ENCODE assay signal across 9 cellular contexts in the genomic region with DNA sequence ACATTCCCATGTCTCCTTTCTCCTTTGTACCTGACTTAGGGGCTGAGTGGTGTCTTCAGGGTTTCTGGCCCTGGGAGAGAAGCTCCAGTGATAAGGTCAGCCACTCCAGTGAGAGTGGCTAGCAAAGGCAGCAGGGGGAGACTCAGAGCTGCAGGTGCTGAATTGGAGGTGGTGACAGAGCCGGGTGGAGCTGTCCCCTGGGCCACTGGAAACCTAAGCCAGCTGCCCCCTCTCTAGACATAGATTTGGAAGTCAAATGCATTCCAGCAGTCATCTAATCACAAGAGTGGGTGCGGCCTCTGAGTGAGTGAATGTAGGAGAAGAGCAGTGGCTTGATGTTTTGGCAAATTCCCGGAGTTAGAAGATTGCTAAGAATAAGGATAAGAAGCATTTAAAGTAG. TPM values are rescaled to one million over a fixed set of nuclear protein-coding genes. Genes with fewer than 3 reads are reported as not detected.
DNase-seq lines count a peak whose midpoint lies in the region; ATAC-seq and TF ChIP-seq lines count a peak whose summit lies in the region.
"Had no signal": no experiment of that assay in that cellular context is flagged by ENCODE, and none has a peak within 500 bp of the region (broad histone marks: within the 10 kb centered on the region; RNA-seq: fewer than 3 reads in every experiment).

No MANE protein-coding gene starts in this region.

- no peak overlapping the region for H3K4me3 ChIP-seq in foreskin fibroblast (ENCODE audit: low read depth in 1 of 2, low read length in 2 of 2)
- H3K4me3 ChIP-seq in stomach, result no peak overlapping the region

- peaks cover 0 to 1% (median under 1%) of the 10 kb centered on the region in 4 donors for H3K36me3 ChIP-seq in stomach

- no peak for TF ChIP-seq EP300 in stomach (IDR thresholded peaks at IDR 0.05)

- no peak for ATAC-seq in GM21528 (IDR thresholded peaks at IDR 0.05; ENCODE audit: low FRiP score, unreplicated experiment)

- H3K27me3 ChIP-seq in stomach, result no peaks in the 10 kb centered on the region

- H3K27ac ChIP-seq in stomach, result peak overlapping the region; percentile 31 to 72 (median 68)

- CTCF ChIA-PET in activated CD4-positive, alpha-beta memory T cell treated with anti-CD3 and anti-CD28 coated beads for 36 hours (lab: Charles Lee), result interaction anchor here (0.7 to 1.1 kb wide), 3 partner anchors 9 to 91 kb away, joined by 3 to 4 read pairs (median 3); no protein-coding TSS in a partner anchor
- CTCF ChIA-PET in activated CD4-positive, alpha-beta memory T cell treated with anti-CD3 and anti-CD28 coated beads, Interleukin-2, amount 10 ng/mL, durations not matched to agents 7 days and 5 days (lab: Charles Lee), result no interaction called here

- no peak overlapping the region for H3K27ac Mint-ChIP-seq in activated CD4-positive, alpha-beta memory T cell treated with anti-CD3 and anti-CD28 coated beads for 36 hours
- H3K27ac Mint-ChIP-seq in activated CD4-positive, alpha-beta memory T cell treated with anti-CD3 and anti-CD28 coated beads, Interleukin-2, amount 10 ng/mL, durations not matched to agents 7 days and 5 days, result no peak overlapping the region

- no peaks in the 10 kb centered on the region for H3K9me3 Mint-ChIP-seq in activated CD4-positive, alpha-beta memory T cell treated with anti-CD3 and anti-CD28 coated beads for 36 hours
- H3K9me3 Mint-ChIP-seq in activated CD4-positive, alpha-beta memory T cell treated with anti-CD3 and anti-CD28 coated beads, Interleukin-2, amount 10 ng/mL, durations not matched to agents 7 days and 5 days, result no peaks in the 10 kb centered on the region

- no peak overlapping the region for H3K4me3 Mint-ChIP-seq in activated CD4-positive, alpha-beta memory T cell treated with anti-CD3 and anti-CD28 coated beads for 36 hours
- no peak overlapping the region for H3K4me3 Mint-ChIP-seq in activated CD4-positive, alpha-beta memory T cell treated with anti-CD3 and anti-CD28 coated beads, Interleukin-2, amount 10 ng/mL, durations not matched to agents 7 days and 5 days

- no peaks in the 10 kb centered on the region for H3K36me3 Mint-ChIP-seq in activated CD4-positive, alpha-beta memory T cell treated with anti-CD3 and anti-CD28 coated beads for 36 hours
- no peaks in the 10 kb centered on the region for H3K36me3 Mint-ChIP-seq in activated CD4-positive, alpha-beta memory T cell treated with anti-CD3 and anti-CD28 coated beads, Interleukin-2, amount 10 ng/mL, durations not matched to agents 7 days and 5 days (ENCODE audit: low read depth)

- peak; percentile 24 for TF ChIP-seq CTCF in foreskin fibroblast (IDR thresholded peaks at IDR 0.05; ENCODE audit: low read depth, low read length)
- TF ChIP-seq CTCF in stomach (IDR thresholded peaks at IDR 0.05), result peak in 3 of 7 experiments; percentile 11 to 38 (median 17)

- no peak for TF ChIP-seq POLR2A in stomach (IDR thresholded peaks at IDR 0.05)

- DNase-seq in activated CD4-positive, alpha-beta memory T cell treated with anti-CD3 and anti-CD28 coated beads for 36 hours, result peak; percentile 35
- no peak for DNase-seq in activated CD4-positive, alpha-beta memory T cell treated with anti-CD3 and anti-CD28 coated beads, Interleukin-2, amount 10 ng/mL, durations not matched to agents 7 days and 5 days
- DNase-seq in NCI-H526 (lab: John Stamatoyannopoulos, UW) (peak; percentile 93 to 95), foreskin fibroblast (peak in 1 of 2 donors; percentile 30), stomach (peak; percentile 50), activated T-cell treated with anti-CD3 and anti-CD28 coated beads for 4 hours (no peak), GDM1 (lab: John Stamatoyannopoulos, UW) (no peak)
- DNase-seq: DMS79 treated with DMSO at 0.1 percent for 48 hours had no signal

- peaks cover 34% of the 10 kb centered on the region for H3K4me1 Mint-ChIP-seq in activated CD4-positive, alpha-beta memory T cell treated with anti-CD3 and anti-CD28 coated beads for 36 hours (ENCODE audit: low read depth)
- H3K4me1 Mint-ChIP-seq in activated CD4-positive, alpha-beta memory T cell treated with anti-CD3 and anti-CD28 coated beads, Interleukin-2, amount 10 ng/mL, durations not matched to agents 7 days and 5 days, result peaks cover 12% of the 10 kb centered on the region

- peaks cover 28 to 64% (median 46%) of the 10 kb centered on the region in 4 donors for H3K4me1 ChIP-seq in stomach

- WGBS in stomach, 5 donors, result 30 to 55% (median 38%) methylated on average over 3 of the region's 3 CpGs

- H3K9me3 ChIP-seq in stomach, result no peaks in the 10 kb centered on the region

- POLR2A ChIA-PET in activated CD4-positive, alpha-beta memory T cell treated with anti-CD3 and anti-CD28 coated beads for 36 hours (lab: Charles Lee), result no interaction called here
- POLR2A ChIA-PET in activated CD4-positive, alpha-beta memory T cell treated with anti-CD3 and anti-CD28 coated beads, Interleukin-2, amount 10 ng/mL, durations not matched to agents 7 days and 5 days (lab: Charles Lee), result no interaction called here

- peaks cover 1% of the 10 kb centered on the region for H3K27me3 Mint-ChIP-seq in activated CD4-positive, alpha-beta memory T cell treated with anti-CD3 and anti-CD28 coated beads for 36 hours
- peaks cover 18% of the 10 kb centered on the region for H3K27me3 Mint-ChIP-seq in activated CD4-positive, alpha-beta memory T cell treated with anti-CD3 and anti-CD28 coated beads, Interleukin-2, amount 10 ng/mL, durations not matched to agents 7 days and 5 days

- intact Hi-C loops in activated CD4-positive, alpha-beta memory T cell treated with anti-CD3 and anti-CD28 coated beads for 36 hours (cut with micrococcal nuclease), result loop anchor here (1.0 kb wide), 1 partner anchor 86 kb away; no protein-coding TSS in a partner anchor
- intact Hi-C loops in stomach (cut with DNase I; ENCODE audit: low total_unique reads), result no loop called here

RNA-seq across cellular contexts. Expression of a gene that starts 28.5 kb away (rescaled TPM):
- 1 to 10 TPM; 1.7 to 2.9 TPM for total RNA-seq in activated CD4-positive, alpha-beta memory T cell treated with anti-CD3 and anti-CD28 coated beads for 36 hours
- total RNA-seq in activated CD4-positive, alpha-beta memory T cell treated with anti-CD3 and anti-CD28 coated beads, Interleukin-2, amount 10 ng/mL, durations not matched to agents 7 days and 5 days, result under 1 TPM; 0.10 to 0.20 TPM
- 100 to 1,000 TPM in 2 of 5 donors, 10 to 100 TPM in 3; 38.8 to 327 (median 96.2) TPM for total RNA-seq in stomach
- polyA plus RNA-seq in stomach, result 10 to 100 TPM; 11.2 to 26.1 (median 24.8) TPM

Comparison
In these comparisons a context has a peak if more than half of its experiments do, and no peak if none do; other contexts are left out.
1. DNase-seq: peak in activated CD4-positive, alpha-beta memory T cell treated with anti-CD3 and anti-CD28 coated beads for 36 hours (single experiment), NCI-H526 (2 of 2) and stomach (single experiment); none in activated CD4-positive, alpha-beta memory T cell treated with anti-CD3 and anti-CD28 coated beads, Interleukin-2, amount 10 ng/mL, durations not matched to agents 7 days and 5 days (single experiment), activated T-cell treated with anti-CD3 and anti-CD28 coated beads for 4 hours (single experiment) and GDM1 (single experiment).
2. RNA of a gene that starts 28.5 kb away (total RNA-seq): 38.8 to 327 TPM in stomach; 1.7 to 2.9 TPM in activated CD4-positive, alpha-beta memory T cell treated with anti-CD3 and anti-CD28 coated beads for 36 hours and 0.10 to 0.20 TPM in activated CD4-positive, alpha-beta memory T cell treated with anti-CD3 and anti-CD28 coated beads, Interleukin-2, amount 10 ng/mL, durations not matched to agents 7 days and 5 days; every median in the first group is over 10 times any median in the second.